ENCODE assay signal across 8 cellular contexts in the genomic region with DNA sequence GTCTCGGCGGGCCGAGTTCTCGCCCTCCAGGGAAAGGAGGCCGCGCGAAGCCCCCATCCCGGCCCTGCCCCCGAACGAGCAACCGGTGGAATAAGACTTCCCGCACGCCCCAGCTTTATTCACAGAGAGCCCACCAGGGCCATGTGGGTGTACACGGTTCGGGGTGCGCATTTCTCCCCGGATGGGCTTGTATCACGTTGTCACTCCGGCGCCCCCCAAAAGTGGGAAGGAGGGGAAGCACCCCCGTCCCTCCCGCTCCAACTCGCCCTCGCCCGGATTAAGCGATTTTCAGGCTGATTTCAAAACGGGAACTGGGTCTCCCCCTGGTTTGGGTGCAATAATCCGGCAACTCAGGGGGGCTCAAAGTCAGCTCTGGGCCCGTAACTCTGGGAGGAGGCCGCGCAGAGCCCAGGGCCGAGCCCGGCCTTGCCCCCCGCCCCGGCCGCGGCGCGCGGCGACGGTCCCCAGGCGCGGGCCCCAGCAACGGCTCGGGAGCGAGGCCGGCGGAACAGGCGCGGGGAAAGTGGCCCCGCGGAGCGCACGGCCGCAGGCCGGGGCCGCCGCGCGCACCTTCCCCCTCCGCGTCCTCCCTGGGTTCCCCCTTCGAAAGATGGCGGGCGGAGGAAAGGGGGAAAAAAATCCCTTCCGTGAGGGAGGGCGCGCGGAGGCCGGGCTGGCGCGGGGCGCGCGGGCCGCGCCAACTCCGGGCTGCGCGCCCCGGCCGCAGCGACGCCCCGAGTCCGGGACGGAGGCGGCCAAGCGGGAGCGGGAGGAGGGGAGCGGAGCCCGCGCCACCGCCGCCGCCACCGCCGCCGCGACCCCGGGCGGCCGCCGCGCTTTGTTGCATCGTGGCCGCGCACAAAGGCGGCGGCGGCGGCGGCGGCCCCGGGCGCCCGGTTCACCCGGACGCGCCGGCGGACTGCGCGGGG. TPM values are rescaled to one million over a fixed set of nuclear protein-coding genes. Genes with fewer than 3 reads are reported as not detected.
A peak's percentile ranks its signal among the peaks of the same experiment; 100 is the strongest.
DNase-seq lines count a peak whose midpoint lies in the region; ATAC-seq and TF ChIP-seq lines count a peak whose summit lies in the region.

No MANE protein-coding gene starts in this region.

- WGBS in liver: under 1% methylated on average over 123 of the region's 125 CpGs

- H3K27ac ChIP-seq in liver (ENCODE audit: low read depth in 1 of 2, low read length in 2 of 2): peak overlapping the region; percentile 49 to 73

- peak; percentile 14 for ATAC-seq in GM18505 (IDR thresholded peaks at IDR 0.05; ENCODE audit: unreplicated experiment)
- ATAC-seq in HG03175 (IDR thresholded peaks at IDR 0.05; ENCODE audit: unreplicated experiment): peak; percentile 16
- no peak for ATAC-seq in central memory CD8-positive, alpha-beta T cell (replicated peaks; ENCODE audit: extremely low read depth, poor library complexity, severe bottlenecking)
- ATAC-seq in GM19395 (IDR thresholded peaks at IDR 0.05; ENCODE audit: unreplicated experiment): no peak

- peak overlapping the region; percentile 85 for H3K27ac Mint-ChIP-seq in T-helper 2 cell treated with Interferon-gamma antibody and Interleukin-4, amounts not matched to agents 5 μg/mL and 100 μg/mL, for 36 hours
- H3K27ac Mint-ChIP-seq in central memory CD8-positive, alpha-beta T cell (ENCODE audit: low read depth): peak overlapping the region; percentile 87

- H3K36me3 Mint-ChIP-seq in T-helper 2 cell treated with Interferon-gamma antibody and Interleukin-4, amounts not matched to agents 5 μg/mL and 100 μg/mL, for 36 hours (ENCODE audit: low read depth): peaks cover 5% of the 10 kb centered on the region
- H3K36me3 Mint-ChIP-seq in central memory CD8-positive, alpha-beta T cell (ENCODE audit: insufficient read depth): peaks cover 13% of the 10 kb centered on the region

- peak overlapping the region; percentile 93 for H3K4me3 Mint-ChIP-seq in T-helper 2 cell treated with Interferon-gamma antibody and Interleukin-4, amounts not matched to agents 5 μg/mL and 100 μg/mL, for 36 hours
- peak overlapping the region; percentile 87 for H3K4me3 Mint-ChIP-seq in central memory CD8-positive, alpha-beta T cell

- H3K4me1 ChIP-seq in liver (ENCODE audit: control insufficient read depth in 4 of 4, insufficient read depth in 4 of 4, low read length in 3 of 4): peaks cover 0 to 30% (median 20%) of the 10 kb centered on the region in 4 donors

- H3K27me3 ChIP-seq in liver (ENCODE audit: control insufficient read depth in 4 of 4, insufficient read depth in 4 of 4, low read length in 3 of 4): no peaks in the 10 kb centered on the region

- no peak for TF ChIP-seq RAD21 in liver (IDR thresholded peaks at IDR 0.05)

- peaks cover 26% of the 10 kb centered on the region for H3K27me3 Mint-ChIP-seq in T-helper 2 cell treated with Interferon-gamma antibody and Interleukin-4, amounts not matched to agents 5 μg/mL and 100 μg/mL, for 36 hours (ENCODE audit: low read depth)
- peaks cover 15% of the 10 kb centered on the region for H3K27me3 Mint-ChIP-seq in central memory CD8-positive, alpha-beta T cell

- H3K36me3 ChIP-seq in liver (ENCODE audit: control insufficient read depth in 4 of 4, insufficient read depth in 3 of 4, low read depth in 1 of 4, low read length in 3 of 4): no peaks in the 10 kb centered on the region

- no peaks in the 10 kb centered on the region for H3K9me3 Mint-ChIP-seq in T-helper 2 cell treated with Interferon-gamma antibody and Interleukin-4, amounts not matched to agents 5 μg/mL and 100 μg/mL, for 36 hours
- no peaks in the 10 kb centered on the region for H3K9me3 Mint-ChIP-seq in central memory CD8-positive, alpha-beta T cell

- POLR2A ChIA-PET in AG04449 (lab: Yijun Ruan, JAX): no interaction called here

- CTCF ChIA-PET in AG04449 (lab: Yijun Ruan, JAX): interaction anchor here (1.7 kb wide), 1 partner anchor 286 kb away, joined by 4 read pairs; no protein-coding TSS in a partner anchor

- H3K4me3 ChIP-seq in AG04449 (ENCODE audit: low read depth, low read length): peak overlapping the region; percentile 79
- H3K4me3 ChIP-seq in liver (ENCODE audit: low read depth in 1 of 3, low read length in 3 of 3): peak overlapping the region; percentile 44 to 92 (median 82)

- TF ChIP-seq CTCF in AG04449 (IDR thresholded peaks at IDR 0.05; ENCODE audit: insufficient read depth, low read length, missing control alignments) (no peak), liver (IDR thresholded peaks at IDR 0.05; ENCODE audit: low read depth, low read length, missing input control) (no peak)

- no peak for TF ChIP-seq POLR2A in GM18505 (IDR thresholded peaks at IDR 0.05; ENCODE audit: borderline replicate concordance, extremely low read depth, insufficient read depth, insufficient read length)

- DNase-seq in AG04449 (ENCODE audit: low read depth, low spot score): no peak
- peak; percentile 35 for DNase-seq in T-helper 2 cell treated with Interferon-gamma antibody and Interleukin-4, amounts not matched to agents 5 μg/mL and 100 μg/mL, for 36 hours (ENCODE audit: low spot score)
- DNase-seq in central memory CD8-positive, alpha-beta T cell (ENCODE audit: low spot score in 2 of 2): no peak
- DNase-seq in stimulated activated naive CD4-positive, alpha-beta T cell (lab: John Stamatoyannopoulos, UW): peak in 5 of 6 experiments; percentile 32 to 59 (median 46)

- peaks cover 14% of the 10 kb centered on the region for H3K4me1 Mint-ChIP-seq in T-helper 2 cell treated with Interferon-gamma antibody and Interleukin-4, amounts not matched to agents 5 μg/mL and 100 μg/mL, for 36 hours (ENCODE audit: low read depth)
- H3K4me1 Mint-ChIP-seq in central memory CD8-positive, alpha-beta T cell: peaks cover 37% of the 10 kb centered on the region

- H3K9ac ChIP-seq in liver (ENCODE audit: low read depth in 1 of 2, low read length in 2 of 2): peak overlapping the region; percentile 87 to 89

- no peaks in the 10 kb centered on the region for H3K9me3 ChIP-seq in liver (ENCODE audit: control insufficient read depth in 4 of 4, low read length in 3 of 4)

TF ChIP-seq in liver, 16 proteins besides CTCF, POLR2A, EP300 and RAD21:
- no peak for TF ChIP-seq JUND (IDR thresholded peaks at IDR 0.05)
- TF ChIP-seq SP1 (IDR thresholded peaks at IDR 0.05): no peak
- TF ChIP-seq RXRA (IDR thresholded peaks at IDR 0.05): no peak
- TF ChIP-seq EGR1 (IDR thresholded peaks at IDR 0.05; ENCODE audit: low read depth in 2 of 2): no peak
- no peak for TF ChIP-seq FOXA1 (IDR thresholded peaks at IDR 0.05)
- no peak for TF ChIP-seq HNF4A (conservative IDR thresholded peaks at IDR 0.05)
- no peak for TF ChIP-seq FOXA2 (IDR thresholded peaks at IDR 0.05)
- no peak for TF ChIP-seq TAF1 (conservative IDR thresholded peaks at IDR 0.05)

RNA-seq across cellular contexts. Expression of a gene that starts 0.6 kb away (rescaled TPM):
- 10 to 100 TPM; 10.5 to 17.7 TPM for total RNA-seq in liver
- 10 to 100 TPM in 1 of 2 donors, 1 to 10 TPM in 1; 7.2 to 14.9 TPM for polyA plus RNA-seq in liver

RNA-seq across cellular contexts. Expression of a gene that starts 41.9 kb away (rescaled TPM):
- total RNA-seq in liver: 1 to 10 TPM; 2.6 to 3.2 TPM
- polyA plus RNA-seq in liver: 1 to 10 TPM; 2.1 to 5.1 TPM

Comparison
In these comparisons a context has a peak if more than half of its experiments do, and no peak if none do; other contexts are left out.
1. DNase-seq: peak in T-helper 2 cell treated with Interferon-gamma antibody and Interleukin-4, amounts not matched to agents 5 μg/mL and 100 μg/mL, for 36 hours (single experiment) and stimulated activated naive CD4-positive, alpha-beta T cell (5 of 6); none in AG04449 (single experiment) and central memory CD8-positive, alpha-beta T cell (0 of 2).
2. ATAC-seq: peak in GM18505 (single experiment) and HG03175 (single experiment); none in central memory CD8-positive, alpha-beta T cell (single experiment) and GM19395 (single experiment).